1 cellular context compared by ENCODE assay signal in the genomic region with DNA sequence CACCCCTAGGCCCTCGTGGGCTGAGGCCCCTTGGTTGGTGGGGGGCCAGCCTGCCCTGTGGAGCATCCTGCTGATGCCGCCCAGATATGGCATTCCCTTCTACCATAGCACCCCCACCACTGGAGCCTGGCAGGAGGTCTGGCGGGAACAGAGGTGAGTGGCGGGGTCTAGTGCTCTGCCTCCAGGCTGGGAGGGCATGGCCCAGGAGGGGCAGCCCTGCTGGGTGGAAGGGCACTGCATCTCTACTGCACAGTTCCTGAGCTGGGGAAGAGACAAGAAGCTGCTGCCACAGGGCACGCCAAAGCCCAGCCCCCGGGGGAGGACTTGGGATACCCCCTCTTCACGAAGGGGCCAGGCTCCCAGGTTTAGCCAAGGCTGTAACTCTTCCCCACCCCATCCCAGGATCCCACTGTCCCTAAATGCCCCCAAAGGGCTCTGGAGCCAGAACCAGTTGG.
A peak's percentile ranks its signal among the peaks of the same experiment; 100 is the strongest.
TF ChIP-seq lines count a peak whose summit lies in the region.

No MANE protein-coding gene starts in this region.

TF ChIP-seq in HEK293, 187 proteins besides CTCF, POLR2A, EP300 and RAD21:
- 0 out of 2 replicates have a peak, but pooled peaks have one; percentile 43 for TF ChIP-seq GLIS2 (tag by site-specific recombination; IDR thresholded peaks at IDR 0.05)
- peak; percentile 98 for TF ChIP-seq ZIC2 (tag by site-specific recombination; IDR thresholded peaks at IDR 0.05)
- TF ChIP-seq HIC1 (tag by site-specific recombination; IDR thresholded peaks at IDR 0.05) = 0 out of 2 replicates have a peak, but pooled peaks have one; percentile 24
- TF ChIP-seq, protein P1, sequence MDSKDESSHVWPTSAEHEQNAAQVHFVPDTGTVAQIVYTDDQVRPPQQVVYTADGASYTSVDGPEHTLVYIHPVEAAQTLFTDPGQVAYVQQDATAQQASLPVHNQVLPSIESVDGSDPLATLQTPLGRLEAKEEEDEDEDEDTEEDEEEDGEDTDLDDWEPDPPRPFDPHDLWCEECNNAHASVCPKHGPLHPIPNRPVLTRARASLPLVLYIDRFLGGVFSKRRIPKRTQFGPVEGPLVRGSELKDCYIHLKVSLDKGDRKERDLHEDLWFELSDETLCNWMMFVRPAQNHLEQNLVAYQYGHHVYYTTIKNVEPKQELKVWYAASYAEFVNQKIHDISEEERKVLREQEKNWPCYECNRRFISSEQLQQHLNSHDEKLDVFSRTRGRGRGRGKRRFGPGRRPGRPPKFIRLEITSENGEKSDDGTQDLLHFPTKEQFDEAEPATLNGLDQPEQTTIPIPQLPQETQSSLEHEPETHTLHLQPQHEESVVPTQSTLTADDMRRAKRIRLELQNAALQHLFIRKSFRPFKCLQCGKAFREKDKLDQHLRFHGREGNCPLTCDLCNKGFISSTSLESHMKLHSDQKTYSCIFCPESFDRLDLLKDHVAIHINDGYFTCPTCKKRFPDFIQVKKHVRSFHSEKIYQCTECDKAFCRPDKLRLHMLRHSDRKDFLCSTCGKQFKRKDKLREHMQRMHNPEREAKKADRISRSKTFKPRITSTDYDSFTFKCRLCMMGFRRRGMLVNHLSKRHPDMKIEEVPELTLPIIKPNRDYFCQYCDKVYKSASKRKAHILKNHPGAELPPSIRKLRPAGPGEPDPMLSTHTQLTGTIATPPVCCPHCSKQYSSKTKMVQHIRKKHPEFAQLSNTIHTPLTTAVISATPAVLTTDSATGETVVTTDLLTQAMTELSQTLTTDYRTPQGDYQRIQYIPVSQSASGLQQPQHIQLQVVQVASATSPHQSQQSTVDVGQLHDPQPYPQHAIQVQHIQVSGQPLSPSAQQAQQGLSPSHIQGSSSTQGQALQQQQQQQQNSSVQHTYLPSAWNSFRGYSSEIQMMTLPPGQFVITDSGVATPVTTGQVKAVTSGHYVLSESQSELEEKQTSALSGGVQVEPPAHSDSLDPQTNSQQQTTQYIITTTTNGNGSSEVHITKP (tag by site-specific recombination; IDR thresholded peaks at IDR 0.05) = peak; percentile 74
- no peak for TF ChIP-seq ZNF274 (IDR thresholded peaks at IDR 0.05; ENCODE audit: low read length)
- no peak for TF ChIP-seq ZNF274 (tag by site-specific recombination; IDR thresholded peaks at IDR 0.05; ENCODE audit: borderline replicate concordance)
- no peak for TF ChIP-seq ZNF544 (tag by site-specific recombination; IDR thresholded peaks at IDR 0.05)
- 0 out of 2 replicates have a peak, but pooled peaks have one; percentile 11 for TF ChIP-seq GLIS1 (tag by site-specific recombination; IDR thresholded peaks at IDR 0.05)
